Comparison of ENCODE assay signal across 12 cellular contexts in the genomic region with DNA sequence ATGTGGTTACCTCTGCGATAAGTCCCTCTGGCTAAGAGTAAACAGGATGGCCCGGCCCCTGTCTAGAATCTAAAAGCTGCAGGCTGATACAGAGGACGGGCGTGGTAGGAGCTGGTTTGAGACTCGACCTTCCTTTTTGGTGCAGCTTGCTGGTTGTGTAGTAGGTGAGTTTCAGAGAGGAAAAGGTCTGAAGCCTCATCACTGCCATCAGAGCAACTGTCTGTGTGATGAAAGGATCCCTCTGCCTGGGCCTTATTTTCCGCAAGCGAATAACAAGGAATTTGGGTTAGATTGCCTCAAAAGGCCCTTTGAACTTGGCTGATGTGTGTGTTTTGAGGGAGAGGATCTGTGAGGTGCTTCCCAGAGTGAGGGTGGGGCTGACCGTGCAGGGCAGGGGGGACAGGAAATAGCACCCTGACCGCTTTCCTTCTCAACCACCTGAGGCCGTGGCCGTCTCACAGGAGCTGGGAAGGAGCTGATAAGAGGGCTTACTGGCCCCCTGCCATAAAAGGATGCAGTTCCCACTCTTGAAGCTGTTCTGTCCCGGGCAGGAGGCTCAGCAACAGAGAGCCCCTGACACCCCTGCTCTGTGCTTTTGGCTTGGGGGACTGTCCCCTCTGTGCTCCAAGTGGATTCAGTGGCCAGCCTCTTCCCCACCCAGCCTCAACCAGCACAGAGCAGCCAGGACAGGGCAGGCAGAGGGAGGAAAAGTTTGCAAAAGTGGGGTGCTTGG. TPM values are rescaled to one million over a fixed set of nuclear protein-coding genes. Genes with fewer than 3 reads are reported as not detected.
DNase-seq lines count a peak whose midpoint lies in the region; ATAC-seq, FAIRE-seq and TF ChIP-seq lines count a peak whose summit lies in the region.
"Had no signal": no experiment of that assay in that cellular context is flagged by ENCODE, and none has a peak within 500 bp of the region (broad histone marks: within the 10 kb centered on the region; RNA-seq: fewer than 3 reads in every experiment).

No MANE protein-coding gene starts in this region.

- H3K27ac ChIP-seq in BLaER1 treated with 17β-estradiol and CSF1 and Interleukin-3, amounts not matched to agents 10 nM and 100 nM: peak overlapping the region in 3 of 11 experiments; percentile 3 to 26 (median 25); a peak in 5 of 22 replicates
- H3K27ac ChIP-seq in GM23338 (ENCODE audit: low read depth) (no peak overlapping the region), keratinocyte (ENCODE audit: control insufficient read depth, insufficient read depth, low read length) (no peak overlapping the region), upper lobe of left lung (no peak overlapping the region)
- H3K27ac ChIP-seq: suprapubic skin had no signal

- no peak for FAIRE-seq in keratinocyte (lab: Jason Lieb, UNC)

- H3K4me3 Mint-ChIP-seq in GM23338: no peak overlapping the region
- H3K4me3 Mint-ChIP-seq: naive B cell had no signal

- peaks cover 3 to 38% (median 24%) of the 10 kb centered on the region in 11 experiments; a peak in 18 of 22 replicates for H3K9me3 ChIP-seq in BLaER1 treated with 17β-estradiol and CSF1 and Interleukin-3, amounts not matched to agents 10 nM and 100 nM (replicated peaks in 1 of 11)
- H3K9me3 ChIP-seq in keratinocyte (ENCODE audit: control insufficient read depth, low read depth, low read length) (no peaks in the 10 kb centered on the region), upper lobe of left lung (no peaks in the 10 kb centered on the region)
- H3K9me3 ChIP-seq: suprapubic skin had no signal

- no peak for TF ChIP-seq EP300 in upper lobe of left lung (IDR thresholded peaks at IDR 0.05)

- 0 out of 2 replicates have a peak overlapping the region, but pooled peaks have one; percentile 66 for H2AFZ ChIP-seq in GM23338
- H2AFZ ChIP-seq in keratinocyte (ENCODE audit: control insufficient read depth, low read length): peak overlapping the region; percentile 43

- H3K27ac Mint-ChIP-seq in GM23338: no peak overlapping the region

- peak overlapping the region in 8 of 11 experiments; percentile 5 to 50 (median 32); a peak in 8 of 22 replicates for H3K9ac ChIP-seq in BLaER1 treated with 17β-estradiol and CSF1 and Interleukin-3, amounts not matched to agents 10 nM and 100 nM
- H3K9ac ChIP-seq in keratinocyte (ENCODE audit: control insufficient read depth, extremely low read depth, insufficient read depth, low read length): peak overlapping the region; percentile 9

- no peaks in the 10 kb centered on the region for H3F3A ChIP-seq in GM23338 (replicated peaks; ENCODE audit: low read depth)

- no peaks in the 10 kb centered on the region for H3K27me3 ChIP-seq in BLaER1 treated with 17β-estradiol and CSF1 and Interleukin-3, amounts not matched to agents 10 nM and 100 nM
- H3K27me3 ChIP-seq in GM23338 (ENCODE audit: insufficient read depth) (no peaks in the 10 kb centered on the region), keratinocyte (ENCODE audit: control insufficient read depth, extremely low read depth, insufficient read depth, low read length) (no peaks in the 10 kb centered on the region), upper lobe of left lung (no peaks in the 10 kb centered on the region)
- H3K27me3 ChIP-seq: suprapubic skin had no signal

- no peaks in the 10 kb centered on the region for H3K36me3 ChIP-seq in BLaER1 treated with 17β-estradiol and CSF1 and Interleukin-3, amounts not matched to agents 10 nM and 100 nM
- H3K36me3 ChIP-seq in GM23338 (ENCODE audit: insufficient read depth): no peaks in the 10 kb centered on the region
- no peaks in the 10 kb centered on the region for H3K36me3 ChIP-seq in keratinocyte (ENCODE audit: control insufficient read depth in 2 of 2, extremely low read depth in 1 of 2, insufficient read depth in 2 of 2, low read length in 2 of 2)
- no peaks in the 10 kb centered on the region for H3K36me3 ChIP-seq in upper lobe of left lung
- H3K36me3 ChIP-seq: suprapubic skin had no signal

- H3K9me3 Mint-ChIP-seq in GM23338: no peaks in the 10 kb centered on the region
- H3K9me3 Mint-ChIP-seq: naive B cell had no signal

- TF ChIP-seq POLR2A in upper lobe of left lung (IDR thresholded peaks at IDR 0.05): no peak

- H3K9me2 ChIP-seq in GM23338 (ENCODE audit: insufficient read depth): no peaks in the 10 kb centered on the region

- H3K36me3 Mint-ChIP-seq in GM23338 (ENCODE audit: low read depth): no peaks in the 10 kb centered on the region
- H3K36me3 Mint-ChIP-seq: naive B cell had no signal

- 22 to 32% methylated on average over 8 to 12 of the region's 12 CpGs for WGBS in upper lobe of left lung, 2 donors

- peaks cover 26 to 38% (median 33%) of the 10 kb centered on the region in 10 experiments for H3K4me1 ChIP-seq in BLaER1 treated with 17β-estradiol and CSF1 and Interleukin-3, amounts not matched to agents 10 nM and 100 nM
- H3K4me1 ChIP-seq in GM23338 (ENCODE audit: insufficient read depth) (peaks cover 3% of the 10 kb centered on the region; the same call in 1 of the 2 replicates), keratinocyte (ENCODE audit: control insufficient read depth, extremely low read depth, insufficient read depth, low read length) (peaks cover 9% of the 10 kb centered on the region), upper lobe of left lung (peaks cover 0 to 9% (median 5%) of the 10 kb centered on the region in 4 donors)

- no peak for DNase-seq in GM23338 (ENCODE audit: low spot score)
- DNase-seq in activated T-cell treated with anti-CD3 and anti-CD28 coated beads, Interleukin-2, amount 50 U/mL, for 48 hours: peak; percentile 29 to 32
- no peak for DNase-seq in keratinocyte (ENCODE audit: low read depth, low spot score)
- no peak for DNase-seq in cardiac septum (ENCODE audit: low spot score)
- no peak for DNase-seq in upper lobe of left lung
- DNase-seq: hippocampal formation, naive B cell, NCI-H1048 had no signal

- H3K27me3 Mint-ChIP-seq in GM23338 (ENCODE audit: insufficient read depth, low read depth, poor library complexity): peaks cover 2% of the 10 kb centered on the region
- H3K27me3 Mint-ChIP-seq: naive B cell had no signal

- dilution Hi-C loops in keratinocyte (cut with MboI; ENCODE audit: extremely low pct_ligation_motif_present, low sequenced_read_pairs): no loop called here

- no peak; the same call in 2 of the 3 replicates for ATAC-seq in GM23338
- ATAC-seq in HG03039 (IDR thresholded peaks at IDR 0.05; ENCODE audit: unreplicated experiment): no peak
- no peak for ATAC-seq in upper lobe of left lung (ENCODE audit: low FRiP score in 2 of 2)
- ATAC-seq in HG03196 (IDR thresholded peaks at IDR 0.05; ENCODE audit: unreplicated experiment): no peak

- peaks cover 5% of the 10 kb centered on the region for H3K4me1 Mint-ChIP-seq in GM23338

- H3K79me2 ChIP-seq in GM23338 (replicated peaks; ENCODE audit: insufficient read depth) (no peaks in the 10 kb centered on the region), keratinocyte (ENCODE audit: control insufficient read depth, insufficient read depth, low read length) (no peaks in the 10 kb centered on the region)

- H3K4me3 ChIP-seq in BLaER1 treated with 17β-estradiol and CSF1 and Interleukin-3, amounts not matched to agents 10 nM and 100 nM: no peak overlapping the region
- H3K4me3 ChIP-seq in GM23338 (no peak overlapping the region), keratinocyte (ENCODE audit: control insufficient read depth in 2 of 3, extremely low read depth in 1 of 3, insufficient read depth in 2 of 3, low read depth in 1 of 3, low read length in 3 of 3) (no peak overlapping the region), upper lobe of left lung (no peak overlapping the region)
- H3K4me3 ChIP-seq: suprapubic skin had no signal

- no peaks in the 10 kb centered on the region for H3K9me1 ChIP-seq in keratinocyte (ENCODE audit: control insufficient read depth, extremely low read depth, insufficient read depth, low read length)

- peak overlapping the region; percentile 4 to 63 (median 49); a peak in 21 of 22 replicates for H3K4me2 ChIP-seq in BLaER1 treated with 17β-estradiol and CSF1 and Interleukin-3, amounts not matched to agents 10 nM and 100 nM
- H3K4me2 ChIP-seq in GM23338 (no peak overlapping the region), keratinocyte (ENCODE audit: control insufficient read depth, extremely low read depth, insufficient read depth, low read depth, low read length) (no peak overlapping the region)

- no peaks in the 10 kb centered on the region for H4K20me1 ChIP-seq in BLaER1 treated with 17β-estradiol and CSF1 and Interleukin-3, amounts not matched to agents 10 nM and 100 nM
- H4K20me1 ChIP-seq in GM23338 (replicated peaks; ENCODE audit: insufficient read depth) (no peaks in the 10 kb centered on the region), keratinocyte (ENCODE audit: control insufficient read depth, extremely low read depth, insufficient read depth, low read length) (no peaks in the 10 kb centered on the region)

- intact Hi-C loops in cardiac septum (cut with DNase I): no loop called here

- TF ChIP-seq CTCF in GM23338 (conservative IDR thresholded peaks at IDR 0.05; ENCODE audit: low read depth in 2 of 2) (no peak), keratinocyte (optimal IDR thresholded peaks at IDR 0.05 in 1 of 3, IDR thresholded peaks at IDR 0.05 in 1 of 3, conservative IDR thresholded peaks at IDR 0.05 in 1 of 3; ENCODE audit: extremely low read depth in 1 of 3, insufficient read depth in 2 of 3, low read length in 3 of 3) (no peak), upper lobe of left lung (IDR thresholded peaks at IDR 0.05) (no peak)

TF ChIP-seq in GM23338, 12 proteins besides CTCF, POLR2A, EP300 and RAD21 (continues in another document):
- TF ChIP-seq EZH2phosphoT487 (IDR thresholded peaks at IDR 0.05; ENCODE audit: unreplicated experiment) (no peak), ZNF331 (CRISPR knock-in tag; IDR thresholded peaks at IDR 0.05; ENCODE audit: low read depth) (no peak), STAT1 (IDR thresholded peaks at IDR 0.05; ENCODE audit: unreplicated experiment) (no peak), JUNB (IDR thresholded peaks at IDR 0.05; ENCODE audit: unreplicated experiment) (no peak)

RNA-seq across cellular contexts. Expression of a gene that starts 45.6 kb away (rescaled TPM):
- total RNA-seq in GM23338 (2014; rRNA removed; shearing (Covaris generic)): 179 and 187 TPM in 2 replicates
- polyA plus RNA-seq in GM23338 (2016; fragmentation: Nextera tagmentation; extraction: Ambion mirVana) (29.3 and 35.5 TPM in 2 replicates), keratinocyte (57.2 to 125 TPM (median 109 TPM) in 3 replicates)
- 84.5 TPM for polyA plus RNA-seq in keratinocyte (2011; ENCODE audit: low read depth)
- 21.8 and 51.8 TPM in 2 replicates for polyA plus RNA-seq in keratinocyte (2011; cell fraction: cytosol; rRNA removed)
- 153 and 229 TPM in 2 replicates for polyA plus RNA-seq in keratinocyte (2011; cell fraction: nucleus; rRNA removed)
- 38.0 and 65.3 TPM in 2 replicates for polyA plus RNA-seq in keratinocyte (2012; ENCODE audit: low replicate concordance)
- polyA minus RNA-seq in keratinocyte: 45.5 to 232 TPM (median 222 TPM) in 3 replicates
- 95.3 TPM for polyA minus RNA-seq in keratinocyte (2011; cell fraction: cytosol; rRNA and poly(A)+ RNA removed)
- polyA minus RNA-seq in keratinocyte (2011; cell fraction: nucleus; rRNA and poly(A)+ RNA removed): 311 and 404 TPM in 2 replicates
- total RNA-seq in cardiac septum (131 TPM), upper lobe of left lung (100 to 1,000 TPM in 5 of 6 donors, 10 to 100 TPM in 1; 66.0 to 323 (median 234) TPM)

Comparison
In these comparisons a context has a peak if more than half of its experiments do, and no peak if none do; other contexts are left out.
1. H3K4me2 ChIP-seq: peak in BLaER1 treated with 17β-estradiol and CSF1 and Interleukin-3, amounts not matched to agents 10 nM and 100 nM (11 of 11); none in GM23338 (single experiment) and keratinocyte (single experiment).
2. DNase-seq: peak in activated T-cell treated with anti-CD3 and anti-CD28 coated beads, Interleukin-2, amount 50 U/mL, for 48 hours (2 of 2); none in GM23338 (single experiment), keratinocyte (single experiment), cardiac septum (single experiment) and upper lobe of left lung (0 of 2).